ENCODE assay signal across 8 cellular contexts in the genomic region with DNA sequence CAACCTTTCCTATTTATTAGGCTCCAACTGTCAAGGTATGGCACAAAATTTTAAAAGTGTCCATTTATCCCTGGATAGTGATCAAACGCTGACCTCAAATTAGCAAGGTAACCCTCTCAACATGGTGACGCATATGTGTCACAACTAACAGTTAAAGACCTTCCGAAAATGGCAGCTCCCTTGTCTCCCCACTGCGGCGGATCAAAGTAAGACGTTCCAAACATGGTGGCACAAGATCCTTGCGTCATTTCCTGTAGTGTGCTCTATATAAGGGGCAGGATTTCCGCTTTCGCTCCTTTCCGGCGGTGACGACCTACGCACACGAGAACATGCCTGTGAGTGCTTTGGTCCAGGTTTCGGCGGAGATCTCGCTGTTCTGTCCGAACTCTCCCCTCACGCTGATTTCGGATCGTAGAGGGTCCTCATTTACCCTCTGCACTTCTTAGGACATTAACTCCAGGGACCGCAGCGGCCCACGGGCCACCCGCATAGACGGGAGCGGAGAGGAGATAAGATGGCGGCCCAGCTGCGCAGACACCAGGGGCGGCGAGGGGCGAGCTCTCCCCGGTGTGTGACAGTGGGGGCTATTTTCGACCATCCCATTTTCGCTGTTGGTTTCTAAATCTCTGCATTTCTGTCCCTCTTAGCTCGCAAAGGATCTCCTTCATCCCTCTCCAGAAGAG.
DNase-seq lines count a peak whose midpoint lies in the region; ATAC-seq, FAIRE-seq and TF ChIP-seq lines count a peak whose summit lies in the region.

RPS27 (plus strand) TSS at position 295 of the 683 bp plus-strand sequence; CDS start at position 330, 35 bp downstream.

- peak; percentile 73 for ATAC-seq in HG03342 (IDR thresholded peaks at IDR 0.05; ENCODE audit: unreplicated experiment)
- ATAC-seq in activated CD4-positive, CD25-positive, alpha-beta regulatory T cell treated with anti-CD3 and anti-CD28 coated beads, Interleukin-2, amount 50 U/mL, for 24 hours: peak; percentile 90 to 92

- TF ChIP-seq POLR2A in GM18951 (IDR thresholded peaks at IDR 0.05; ENCODE audit: extremely low read depth, insufficient read depth, insufficient read length): peak; percentile 100

- in situ Hi-C loops in GM18951 (cut with MboI; ENCODE audit: low sequenced_read_pairs, unreplicated experiment): loop anchor here (25.0 kb wide), 1 partner anchor 478 kb away; no protein-coding TSS in a partner anchor

- DNase-seq in AG08395 (ENCODE audit: low spot score) (peak; percentile 97), NCI-H446 treated with DMSO at 0.1 percent for 48 hours (lab: John Stamatoyannopoulos, UW) (peak; percentile 99), cerebellar cortex (ENCODE audit: low spot score) (peak; percentile 99)
- DNase-seq in stimulated activated CD4-positive, alpha-beta T cell treated with anti-CD3 and anti-CD28 coated beads, Interleukin-12 subunit alpha, Interleukin-12 subunit beta, amount 100 ng/mL, for 4 hours: peak; percentile 73

- FAIRE-seq in islet of Langerhans (lab: Jason Lieb, UNC): peak; percentile 96

Comparison
In these comparisons a context has a peak if more than half of its experiments do, and no peak if none do; other contexts are left out.
1. Peak in every context shown above with its lines: DNase-seq and ATAC-seq.